Comparison of ENCODE assay signal across 1 cellular context in the genomic region with DNA sequence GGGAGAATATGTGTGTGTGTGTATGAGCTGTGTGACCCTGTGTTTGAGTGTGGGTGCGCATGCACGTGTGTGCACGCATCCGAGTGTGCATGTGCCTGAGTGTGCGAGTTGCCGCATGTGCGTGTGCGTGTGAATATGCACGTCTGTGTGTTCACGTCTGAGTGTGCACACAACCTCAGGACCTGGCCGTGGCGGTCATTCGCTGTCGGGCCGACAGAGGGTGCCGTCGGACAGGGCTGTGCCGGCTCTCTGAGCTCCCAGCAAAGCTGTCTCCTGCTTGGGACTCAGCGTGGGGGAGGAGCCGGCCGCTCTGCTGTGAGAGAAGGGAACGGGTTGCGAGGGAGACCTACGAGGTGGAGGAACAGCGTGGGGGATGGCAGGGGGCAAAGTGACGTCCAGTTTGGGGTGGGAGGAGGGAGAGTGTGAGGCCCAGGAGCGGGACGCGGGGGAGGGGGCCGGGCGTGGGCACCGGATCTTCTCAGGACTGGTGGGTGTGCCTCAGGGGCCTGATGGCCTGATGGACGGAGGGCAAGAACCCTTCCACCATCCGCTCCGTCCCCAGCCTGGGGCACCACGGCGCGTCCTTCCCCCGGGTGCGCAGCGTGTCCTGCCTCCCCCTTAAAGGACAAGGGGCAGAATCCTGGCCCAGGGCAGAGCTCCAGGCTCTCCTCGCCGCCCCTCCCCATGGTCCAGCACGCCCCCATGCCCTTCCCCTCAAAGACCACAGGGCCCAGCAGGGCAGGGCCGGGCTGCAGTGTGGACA.
TF ChIP-seq lines count a peak whose summit lies in the region.

No MANE protein-coding gene starts in this region.

TF ChIP-seq in HepG2, 621 proteins besides CTCF, POLR2A, EP300 and RAD21 (continued from another document and continues in another):
- TF ChIP-seq, protein P1, sequence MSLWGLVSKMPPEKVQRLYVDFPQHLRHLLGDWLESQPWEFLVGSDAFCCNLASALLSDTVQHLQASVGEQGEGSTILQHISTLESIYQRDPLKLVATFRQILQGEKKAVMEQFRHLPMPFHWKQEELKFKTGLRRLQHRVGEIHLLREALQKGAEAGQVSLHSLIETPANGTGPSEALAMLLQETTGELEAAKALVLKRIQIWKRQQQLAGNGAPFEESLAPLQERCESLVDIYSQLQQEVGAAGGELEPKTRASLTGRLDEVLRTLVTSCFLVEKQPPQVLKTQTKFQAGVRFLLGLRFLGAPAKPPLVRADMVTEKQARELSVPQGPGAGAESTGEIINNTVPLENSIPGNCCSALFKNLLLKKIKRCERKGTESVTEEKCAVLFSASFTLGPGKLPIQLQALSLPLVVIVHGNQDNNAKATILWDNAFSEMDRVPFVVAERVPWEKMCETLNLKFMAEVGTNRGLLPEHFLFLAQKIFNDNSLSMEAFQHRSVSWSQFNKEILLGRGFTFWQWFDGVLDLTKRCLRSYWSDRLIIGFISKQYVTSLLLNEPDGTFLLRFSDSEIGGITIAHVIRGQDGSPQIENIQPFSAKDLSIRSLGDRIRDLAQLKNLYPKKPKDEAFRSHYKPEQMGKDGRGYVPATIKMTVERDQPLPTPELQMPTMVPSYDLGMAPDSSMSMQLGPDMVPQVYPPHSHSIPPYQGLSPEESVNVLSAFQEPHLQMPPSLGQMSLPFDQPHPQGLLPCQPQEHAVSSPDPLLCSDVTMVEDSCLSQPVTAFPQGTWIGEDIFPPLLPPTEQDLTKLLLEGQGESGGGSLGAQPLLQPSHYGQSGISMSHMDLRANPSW (CRISPR knock-in tag; IDR thresholded peaks at IDR 0.05; ENCODE audit: borderline replicate concordance): no peak
- TF ChIP-seq KAT8 (CRISPR knock-in tag; IDR thresholded peaks at IDR 0.05) (peak; percentile 79; the same call in 1 of the 2 replicates), KDM3A (CRISPR knock-in tag; IDR thresholded peaks at IDR 0.05; ENCODE audit: low read depth) (peak; percentile 79; the same call in 1 of the 2 replicates), GABPA (IDR thresholded peaks at IDR 0.05; ENCODE audit: low read depth, low read length) (no peak), GABPA (CRISPR knock-in tag; IDR thresholded peaks at IDR 0.05; ENCODE audit: low read depth) (no peak), LCORL (IDR thresholded peaks at IDR 0.05) (no peak), LCORL (CRISPR knock-in tag; IDR thresholded peaks at IDR 0.05) (peak; percentile 90), KLF13 (CRISPR knock-in tag; IDR thresholded peaks at IDR 0.05) (peak; percentile 98), ZIK1 (CRISPR knock-in tag; IDR thresholded peaks at IDR 0.05; ENCODE audit: borderline replicate concordance, low read depth) (peak; percentile 60), RBM22 (optimal IDR thresholded peaks at IDR 0.05; ENCODE audit: low read length) (no peak), ZNF777 (CRISPR knock-in tag; IDR thresholded peaks at IDR 0.05) (peak; percentile 91), NFE2L1 (CRISPR knock-in tag; IDR thresholded peaks at IDR 0.05; ENCODE audit: borderline replicate concordance) (peak; percentile 47; the same call in 1 of the 2 replicates), ZNF451 (CRISPR knock-in tag; IDR thresholded peaks at IDR 0.05) (peak; percentile 95), ZBTB8A (CRISPR knock-in tag; IDR thresholded peaks at IDR 0.05; ENCODE audit: borderline replicate concordance, low read depth) (no peak), IKZF4 (CRISPR knock-in tag; IDR thresholded peaks at IDR 0.05; ENCODE audit: borderline replicate concordance, low read depth, not compliant biosample characterization) (peak; percentile 13), ZNF205 (CRISPR knock-in tag; IDR thresholded peaks at IDR 0.05) (peak; percentile 66; the same call in 1 of the 2 replicates), PCBP1 (IDR thresholded peaks at IDR 0.05; ENCODE audit: borderline replicate concordance, low read depth, low read length) (peak; percentile 89; the same call in 1 of the 2 replicates), SALL2 (CRISPR knock-in tag; IDR thresholded peaks at IDR 0.05) (peak; percentile 63; the same call in 1 of the 2 replicates), ZNF552 (CRISPR knock-in tag; IDR thresholded peaks at IDR 0.05; ENCODE audit: borderline replicate concordance) (0 out of 2 replicates have a peak, but pooled peaks have one; percentile 48), MED1 (CRISPR knock-in tag; IDR thresholded peaks at IDR 0.05) (peak; percentile 71; the same call in 1 of the 2 replicates), ZNF160 (CRISPR knock-in tag; IDR thresholded peaks at IDR 0.05) (0 out of 2 replicates have a peak, but pooled peaks have one; percentile 50), SMAD1 (CRISPR knock-in tag; IDR thresholded peaks at IDR 0.05; ENCODE audit: borderline replicate concordance, low read depth) (peak; percentile 83; the same call in 1 of the 2 replicates), AGO1 (IDR thresholded peaks at IDR 0.05; ENCODE audit: low read depth, low read length, poor library complexity, severe bottlenecking) (peak; percentile 58), NCOA5 (CRISPR knock-in tag; IDR thresholded peaks at IDR 0.05) (no peak), SP5 (CRISPR knock-in tag; IDR thresholded peaks at IDR 0.05; ENCODE audit: borderline replicate concordance, low read depth) (no peak; the same call in 1 of the 2 replicates)
- TF ChIP-seq, protein P2, sequence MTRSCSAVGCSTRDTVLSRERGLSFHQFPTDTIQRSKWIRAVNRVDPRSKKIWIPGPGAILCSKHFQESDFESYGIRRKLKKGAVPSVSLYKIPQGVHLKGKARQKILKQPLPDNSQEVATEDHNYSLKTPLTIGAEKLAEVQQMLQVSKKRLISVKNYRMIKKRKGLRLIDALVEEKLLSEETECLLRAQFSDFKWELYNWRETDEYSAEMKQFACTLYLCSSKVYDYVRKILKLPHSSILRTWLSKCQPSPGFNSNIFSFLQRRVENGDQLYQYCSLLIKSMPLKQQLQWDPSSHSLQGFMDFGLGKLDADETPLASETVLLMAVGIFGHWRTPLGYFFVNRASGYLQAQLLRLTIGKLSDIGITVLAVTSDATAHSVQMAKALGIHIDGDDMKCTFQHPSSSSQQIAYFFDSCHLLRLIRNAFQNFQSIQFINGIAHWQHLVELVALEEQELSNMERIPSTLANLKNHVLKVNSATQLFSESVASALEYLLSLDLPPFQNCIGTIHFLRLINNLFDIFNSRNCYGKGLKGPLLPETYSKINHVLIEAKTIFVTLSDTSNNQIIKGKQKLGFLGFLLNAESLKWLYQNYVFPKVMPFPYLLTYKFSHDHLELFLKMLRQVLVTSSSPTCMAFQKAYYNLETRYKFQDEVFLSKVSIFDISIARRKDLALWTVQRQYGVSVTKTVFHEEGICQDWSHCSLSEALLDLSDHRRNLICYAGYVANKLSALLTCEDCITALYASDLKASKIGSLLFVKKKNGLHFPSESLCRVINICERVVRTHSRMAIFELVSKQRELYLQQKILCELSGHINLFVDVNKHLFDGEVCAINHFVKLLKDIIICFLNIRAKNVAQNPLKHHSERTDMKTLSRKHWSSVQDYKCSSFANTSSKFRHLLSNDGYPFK (CRISPR knock-in tag; IDR thresholded peaks at IDR 0.05; ENCODE audit: borderline replicate concordance): 0 out of 2 replicates have a peak, but pooled peaks have one; percentile 61
- TF ChIP-seq, protein P3, sequence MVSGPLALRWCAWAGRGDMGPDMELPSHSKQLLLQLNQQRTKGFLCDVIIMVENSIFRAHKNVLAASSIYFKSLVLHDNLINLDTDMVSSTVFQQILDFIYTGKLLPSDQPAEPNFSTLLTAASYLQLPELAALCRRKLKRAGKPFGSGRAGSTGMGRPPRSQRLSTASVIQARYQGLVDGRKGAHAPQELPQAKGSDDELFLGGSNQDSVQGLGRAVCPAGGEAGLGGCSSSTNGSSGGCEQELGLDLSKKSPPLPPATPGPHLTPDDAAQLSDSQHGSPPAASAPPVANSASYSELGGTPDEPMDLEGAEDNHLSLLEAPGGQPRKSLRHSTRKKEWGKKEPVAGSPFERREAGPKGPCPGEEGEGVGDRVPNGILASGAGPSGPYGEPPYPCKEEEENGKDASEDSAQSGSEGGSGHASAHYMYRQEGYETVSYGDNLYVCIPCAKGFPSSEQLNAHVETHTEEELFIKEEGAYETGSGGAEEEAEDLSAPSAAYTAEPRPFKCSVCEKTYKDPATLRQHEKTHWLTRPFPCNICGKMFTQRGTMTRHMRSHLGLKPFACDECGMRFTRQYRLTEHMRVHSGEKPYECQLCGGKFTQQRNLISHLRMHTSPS (CRISPR knock-in tag; IDR thresholded peaks at IDR 0.05; ENCODE audit: low read depth): peak; percentile 74
- TF ChIP-seq, protein P4, sequence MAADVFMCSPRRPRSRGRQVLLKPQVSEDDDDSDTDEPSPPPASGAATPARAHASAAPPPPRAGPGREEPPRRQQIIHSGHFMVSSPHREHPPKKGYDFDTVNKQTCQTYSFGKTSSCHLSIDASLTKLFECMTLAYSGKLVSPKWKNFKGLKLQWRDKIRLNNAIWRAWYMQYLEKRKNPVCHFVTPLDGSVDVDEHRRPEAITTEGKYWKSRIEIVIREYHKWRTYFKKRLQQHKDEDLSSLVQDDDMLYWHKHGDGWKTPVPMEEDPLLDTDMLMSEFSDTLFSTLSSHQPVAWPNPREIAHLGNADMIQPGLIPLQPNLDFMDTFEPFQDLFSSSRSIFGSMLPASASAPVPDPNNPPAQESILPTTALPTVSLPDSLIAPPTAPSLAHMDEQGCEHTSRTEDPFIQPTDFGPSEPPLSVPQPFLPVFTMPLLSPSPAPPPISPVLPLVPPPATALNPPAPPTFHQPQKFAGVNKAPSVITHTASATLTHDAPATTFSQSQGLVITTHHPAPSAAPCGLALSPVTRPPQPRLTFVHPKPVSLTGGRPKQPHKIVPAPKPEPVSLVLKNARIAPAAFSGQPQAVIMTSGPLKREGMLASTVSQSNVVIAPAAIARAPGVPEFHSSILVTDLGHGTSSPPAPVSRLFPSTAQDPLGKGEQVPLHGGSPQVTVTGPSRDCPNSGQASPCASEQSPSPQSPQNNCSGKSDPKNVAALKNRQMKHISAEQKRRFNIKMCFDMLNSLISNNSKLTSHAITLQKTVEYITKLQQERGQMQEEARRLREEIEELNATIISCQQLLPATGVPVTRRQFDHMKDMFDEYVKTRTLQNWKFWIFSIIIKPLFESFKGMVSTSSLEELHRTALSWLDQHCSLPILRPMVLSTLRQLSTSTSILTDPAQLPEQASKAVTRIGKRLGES (CRISPR knock-in tag; IDR thresholded peaks at IDR 0.05; ENCODE audit: borderline replicate concordance): no peak
- TF ChIP-seq, protein P5, sequence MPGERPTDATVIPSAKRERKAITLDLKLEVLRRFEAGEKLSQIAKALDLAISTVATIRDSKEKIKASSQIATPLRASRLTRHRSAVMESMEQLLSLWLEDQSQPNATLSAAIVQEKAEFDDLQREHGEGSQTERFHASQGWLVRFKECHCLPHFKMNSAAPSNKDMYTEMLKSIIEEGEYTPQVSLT (CRISPR knock-in tag; IDR thresholded peaks at IDR 0.05; ENCODE audit: borderline replicate concordance, low read depth): no peak
- TF ChIP-seq, protein P6, sequence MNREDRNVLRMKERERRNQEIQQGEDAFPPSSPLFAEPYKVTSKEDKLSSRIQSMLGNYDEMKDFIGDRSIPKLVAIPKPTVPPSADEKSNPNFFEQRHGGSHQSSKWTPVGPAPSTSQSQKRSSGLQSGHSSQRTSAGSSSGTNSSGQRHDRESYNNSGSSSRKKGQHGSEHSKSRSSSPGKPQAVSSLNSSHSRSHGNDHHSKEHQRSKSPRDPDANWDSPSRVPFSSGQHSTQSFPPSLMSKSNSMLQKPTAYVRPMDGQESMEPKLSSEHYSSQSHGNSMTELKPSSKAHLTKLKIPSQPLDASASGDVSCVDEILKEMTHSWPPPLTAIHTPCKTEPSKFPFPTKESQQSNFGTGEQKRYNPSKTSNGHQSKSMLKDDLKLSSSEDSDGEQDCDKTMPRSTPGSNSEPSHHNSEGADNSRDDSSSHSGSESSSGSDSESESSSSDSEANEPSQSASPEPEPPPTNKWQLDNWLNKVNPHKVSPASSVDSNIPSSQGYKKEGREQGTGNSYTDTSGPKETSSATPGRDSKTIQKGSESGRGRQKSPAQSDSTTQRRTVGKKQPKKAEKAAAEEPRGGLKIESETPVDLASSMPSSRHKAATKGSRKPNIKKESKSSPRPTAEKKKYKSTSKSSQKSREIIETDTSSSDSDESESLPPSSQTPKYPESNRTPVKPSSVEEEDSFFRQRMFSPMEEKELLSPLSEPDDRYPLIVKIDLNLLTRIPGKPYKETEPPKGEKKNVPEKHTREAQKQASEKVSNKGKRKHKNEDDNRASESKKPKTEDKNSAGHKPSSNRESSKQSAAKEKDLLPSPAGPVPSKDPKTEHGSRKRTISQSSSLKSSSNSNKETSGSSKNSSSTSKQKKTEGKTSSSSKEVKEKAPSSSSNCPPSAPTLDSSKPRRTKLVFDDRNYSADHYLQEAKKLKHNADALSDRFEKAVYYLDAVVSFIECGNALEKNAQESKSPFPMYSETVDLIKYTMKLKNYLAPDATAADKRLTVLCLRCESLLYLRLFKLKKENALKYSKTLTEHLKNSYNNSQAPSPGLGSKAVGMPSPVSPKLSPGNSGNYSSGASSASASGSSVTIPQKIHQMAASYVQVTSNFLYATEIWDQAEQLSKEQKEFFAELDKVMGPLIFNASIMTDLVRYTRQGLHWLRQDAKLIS (CRISPR knock-in tag; IDR thresholded peaks at IDR 0.05): peak; percentile 53; the same call in 1 of the 2 replicates
- TF ChIP-seq, protein P7, sequence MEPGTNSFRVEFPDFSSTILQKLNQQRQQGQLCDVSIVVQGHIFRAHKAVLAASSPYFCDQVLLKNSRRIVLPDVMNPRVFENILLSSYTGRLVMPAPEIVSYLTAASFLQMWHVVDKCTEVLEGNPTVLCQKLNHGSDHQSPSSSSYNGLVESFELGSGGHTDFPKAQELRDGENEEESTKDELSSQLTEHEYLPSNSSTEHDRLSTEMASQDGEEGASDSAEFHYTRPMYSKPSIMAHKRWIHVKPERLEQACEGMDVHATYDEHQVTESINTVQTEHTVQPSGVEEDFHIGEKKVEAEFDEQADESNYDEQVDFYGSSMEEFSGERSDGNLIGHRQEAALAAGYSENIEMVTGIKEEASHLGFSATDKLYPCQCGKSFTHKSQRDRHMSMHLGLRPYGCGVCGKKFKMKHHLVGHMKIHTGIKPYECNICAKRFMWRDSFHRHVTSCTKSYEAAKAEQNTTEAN (CRISPR knock-in tag; conservative IDR thresholded peaks at IDR 0.05): peak; percentile 98
- TF ChIP-seq, protein P8, sequence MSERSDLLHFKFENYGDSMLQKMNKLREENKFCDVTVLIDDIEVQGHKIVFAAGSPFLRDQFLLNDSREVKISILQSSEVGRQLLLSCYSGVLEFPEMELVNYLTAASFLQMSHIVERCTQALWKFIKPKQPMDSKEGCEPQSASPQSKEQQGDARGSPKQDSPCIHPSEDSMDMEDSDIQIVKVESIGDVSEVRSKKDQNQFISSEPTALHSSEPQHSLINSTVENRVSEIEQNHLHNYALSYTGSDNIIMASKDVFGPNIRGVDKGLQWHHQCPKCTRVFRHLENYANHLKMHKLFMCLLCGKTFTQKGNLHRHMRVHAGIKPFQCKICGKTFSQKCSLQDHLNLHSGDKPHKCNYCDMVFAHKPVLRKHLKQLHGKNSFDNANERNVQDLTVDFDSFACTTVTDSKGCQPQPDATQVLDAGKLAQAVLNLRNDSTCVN (CRISPR knock-in tag; IDR thresholded peaks at IDR 0.05; ENCODE audit: borderline replicate concordance): peak; percentile 72
- TF ChIP-seq, protein P9, sequence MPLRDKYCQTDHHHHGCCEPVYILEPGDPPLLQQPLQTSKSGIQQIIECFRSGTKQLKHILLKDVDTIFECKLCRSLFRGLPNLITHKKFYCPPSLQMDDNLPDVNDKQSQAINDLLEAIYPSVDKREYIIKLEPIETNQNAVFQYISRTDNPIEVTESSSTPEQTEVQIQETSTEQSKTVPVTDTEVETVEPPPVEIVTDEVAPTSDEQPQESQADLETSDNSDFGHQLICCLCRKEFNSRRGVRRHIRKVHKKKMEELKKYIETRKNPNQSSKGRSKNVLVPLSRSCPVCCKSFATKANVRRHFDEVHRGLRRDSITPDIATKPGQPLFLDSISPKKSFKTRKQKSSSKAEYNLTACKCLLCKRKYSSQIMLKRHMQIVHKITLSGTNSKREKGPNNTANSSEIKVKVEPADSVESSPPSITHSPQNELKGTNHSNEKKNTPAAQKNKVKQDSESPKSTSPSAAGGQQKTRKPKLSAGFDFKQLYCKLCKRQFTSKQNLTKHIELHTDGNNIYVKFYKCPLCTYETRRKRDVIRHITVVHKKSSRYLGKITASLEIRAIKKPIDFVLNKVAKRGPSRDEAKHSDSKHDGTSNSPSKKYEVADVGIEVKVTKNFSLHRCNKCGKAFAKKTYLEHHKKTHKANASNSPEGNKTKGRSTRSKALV (CRISPR knock-in tag; IDR thresholded peaks at IDR 0.05): 0 out of 2 replicates have a peak, but pooled peaks have one; percentile 49
